In genomic region chr3:44992555-44993470, GRCh38 we compare ENCODE assay signal across 8 cellular contexts. TPM values are rescaled to one million over a fixed set of nuclear protein-coding genes. Genes with fewer than 3 reads are reported as not detected.
DNase-seq lines count a peak whose midpoint lies in the region; ATAC-seq and TF ChIP-seq lines count a peak whose summit lies in the region.

No MANE protein-coding gene starts in this region.

- H3K9me3 Mint-ChIP-seq in WTC11 = no peaks in the 10 kb centered on the region

- H3K4me3 Mint-ChIP-seq in WTC11 = peak overlapping the region; percentile 34

- H3K36me3 ChIP-seq in H7 (replicated peaks; ENCODE audit: control insufficient read depth, insufficient read depth, low read length) = peaks cover 20% of the 10 kb centered on the region

- CTCF ChIA-PET in WTC11 (lab: Charles Lee) = interaction anchor here (0.8 to 1.9 kb wide), 16 partner anchors 9 to 97 kb away, joined by 3 to 26 read pairs (median 4); partner anchors contain the start of genes EXOSC7 and ZDHHC3

- H3K27me3 ChIP-seq in H7 (ENCODE audit: control insufficient read depth, insufficient read depth, low read length) = no peaks in the 10 kb centered on the region

- peaks cover 39% of the 10 kb centered on the region for H3K4me1 Mint-ChIP-seq in WTC11

- H3K27ac Mint-ChIP-seq in WTC11 = peak overlapping the region; percentile 79

- ATAC-seq in WTC11 (peak; percentile 72), HG02938 (IDR thresholded peaks at IDR 0.05; ENCODE audit: unreplicated experiment) (no peak), GM18861 (IDR thresholded peaks at IDR 0.05; ENCODE audit: unreplicated experiment) (no peak), GM21717 (IDR thresholded peaks at IDR 0.05; ENCODE audit: unreplicated experiment) (no peak)

- POLR2A ChIA-PET in WTC11 (lab: Charles Lee) = no interaction called here

- no peak for DNase-seq in AG10803 (ENCODE audit: low read depth)
- DNase-seq in H7 = peak; percentile 70
- peak; percentile 59 for DNase-seq in WTC11 (ENCODE audit: low spot score)
- peak; percentile 7 for DNase-seq in inferior parietal cortex (ENCODE audit: extremely low spot score)
- no peak for DNase-seq in NCI-H1417 (lab: John Stamatoyannopoulos, UW)

- H3K4me3 ChIP-seq in AG10803 (ENCODE audit: low read length) = no peak overlapping the region
- H3K4me3 ChIP-seq in H7 (ENCODE audit: insufficient read depth, low read depth, low read length) = no peak overlapping the region

- no peaks in the 10 kb centered on the region for H3K27me3 Mint-ChIP-seq in WTC11 (ENCODE audit: low read depth)

- peak; percentile 66 for TF ChIP-seq CTCF in AG10803 (conservative IDR thresholded peaks at IDR 0.05; ENCODE audit: low read length)
- TF ChIP-seq CTCF in WTC11 (IDR thresholded peaks at IDR 0.05) = peak; percentile 93

- H3K36me3 Mint-ChIP-seq in WTC11 = peaks cover 50% of the 10 kb centered on the region

TF ChIP-seq in WTC11, 78 proteins besides CTCF, POLR2A, EP300 and RAD21:
- TF ChIP-seq ATF2 (CRISPR knock-in tag; IDR thresholded peaks at IDR 0.05; ENCODE audit: borderline replicate concordance, low read depth) (no peak), ZSCAN18 (CRISPR knock-in tag; IDR thresholded peaks at IDR 0.05) (no peak), ETV6 (CRISPR knock-in tag; IDR thresholded peaks at IDR 0.05) (no peak), NFATC4 (CRISPR knock-in tag; IDR thresholded peaks at IDR 0.05) (no peak), TEAD4 (CRISPR knock-in tag; IDR thresholded peaks at IDR 0.05) (no peak), CDX4 (CRISPR knock-in tag; IDR thresholded peaks at IDR 0.05; ENCODE audit: borderline replicate concordance) (no peak), ZNF281 (CRISPR knock-in tag; IDR thresholded peaks at IDR 0.05) (no peak), GTF2I (CRISPR knock-in tag; conservative IDR thresholded peaks at IDR 0.05) (no peak), ZNF396 (CRISPR knock-in tag; IDR thresholded peaks at IDR 0.05; ENCODE audit: borderline replicate concordance) (no peak), JAZF1 (CRISPR knock-in tag; IDR thresholded peaks at IDR 0.05) (no peak), RELA (CRISPR knock-in tag; IDR thresholded peaks at IDR 0.05; ENCODE audit: borderline replicate concordance) (no peak), PREB (CRISPR knock-in tag; IDR thresholded peaks at IDR 0.05; ENCODE audit: borderline replicate concordance) (no peak), E2F1 (CRISPR knock-in tag; IDR thresholded peaks at IDR 0.05) (no peak), FOXP1 (CRISPR knock-in tag; IDR thresholded peaks at IDR 0.05; ENCODE audit: borderline replicate concordance) (no peak), ZNF263 (CRISPR knock-in tag; IDR thresholded peaks at IDR 0.05; ENCODE audit: low read depth) (no peak)
- TF ChIP-seq, protein P1, sequence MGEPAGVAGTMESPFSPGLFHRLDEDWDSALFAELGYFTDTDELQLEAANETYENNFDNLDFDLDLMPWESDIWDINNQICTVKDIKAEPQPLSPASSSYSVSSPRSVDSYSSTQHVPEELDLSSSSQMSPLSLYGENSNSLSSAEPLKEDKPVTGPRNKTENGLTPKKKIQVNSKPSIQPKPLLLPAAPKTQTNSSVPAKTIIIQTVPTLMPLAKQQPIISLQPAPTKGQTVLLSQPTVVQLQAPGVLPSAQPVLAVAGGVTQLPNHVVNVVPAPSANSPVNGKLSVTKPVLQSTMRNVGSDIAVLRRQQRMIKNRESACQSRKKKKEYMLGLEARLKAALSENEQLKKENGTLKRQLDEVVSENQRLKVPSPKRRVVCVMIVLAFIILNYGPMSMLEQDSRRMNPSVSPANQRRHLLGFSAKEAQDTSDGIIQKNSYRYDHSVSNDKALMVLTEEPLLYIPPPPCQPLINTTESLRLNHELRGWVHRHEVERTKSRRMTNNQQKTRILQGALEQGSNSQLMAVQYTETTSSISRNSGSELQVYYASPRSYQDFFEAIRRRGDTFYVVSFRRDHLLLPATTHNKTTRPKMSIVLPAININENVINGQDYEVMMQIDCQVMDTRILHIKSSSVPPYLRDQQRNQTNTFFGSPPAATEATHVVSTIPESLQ (CRISPR knock-in tag; IDR thresholded peaks at IDR 0.05) = no peak
- TF ChIP-seq, protein P2, sequence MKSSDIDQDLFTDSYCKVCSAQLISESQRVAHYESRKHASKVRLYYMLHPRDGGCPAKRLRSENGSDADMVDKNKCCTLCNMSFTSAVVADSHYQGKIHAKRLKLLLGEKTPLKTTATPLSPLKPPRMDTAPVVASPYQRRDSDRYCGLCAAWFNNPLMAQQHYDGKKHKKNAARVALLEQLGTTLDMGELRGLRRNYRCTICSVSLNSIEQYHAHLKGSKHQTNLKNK (CRISPR knock-in tag; IDR thresholded peaks at IDR 0.05) = no peak

RNA-seq across cellular contexts. Expression of gene EXOSC7, which starts 16.8 kb away (rescaled TPM):
- total RNA-seq in H7 (2014; rRNA removed; shearing (Covaris generic)) = 83.4 and 96.3 TPM in 2 replicates
- 85.7 to 96.4 TPM (median 93.0 TPM) in 3 replicates for total RNA-seq in WTC11 (2021)

RNA-seq across cellular contexts. Expression of gene ZDHHC3, which starts 16.8 kb away (rescaled TPM):
- total RNA-seq in H7 (2014; rRNA removed; shearing (Covaris generic)) = 55.6 and 58.2 TPM in 2 replicates
- 57.7 to 59.1 TPM (median 58.0 TPM) in 3 replicates for total RNA-seq in WTC11 (2021)

RNA-seq across cellular contexts. Expression of gene CLEC3B, which starts 33.3 kb away (rescaled TPM):
- not detected in 2 replicates for total RNA-seq in H7 (2014; rRNA removed; shearing (Covaris generic))
- 0.57 to 0.92 TPM (median 0.81 TPM) in 3 replicates for total RNA-seq in WTC11 (2021)

Comparison
In these comparisons a context has a peak if more than half of its experiments do, and no peak if none do; other contexts are left out.
1. DNase-seq: peak in H7 (single experiment), WTC11 (single experiment) and inferior parietal cortex (single experiment); none in AG10803 (single experiment) and NCI-H1417 (0 of 3).